ENCODE assay signal across 10 cellular contexts in the genomic region with DNA sequence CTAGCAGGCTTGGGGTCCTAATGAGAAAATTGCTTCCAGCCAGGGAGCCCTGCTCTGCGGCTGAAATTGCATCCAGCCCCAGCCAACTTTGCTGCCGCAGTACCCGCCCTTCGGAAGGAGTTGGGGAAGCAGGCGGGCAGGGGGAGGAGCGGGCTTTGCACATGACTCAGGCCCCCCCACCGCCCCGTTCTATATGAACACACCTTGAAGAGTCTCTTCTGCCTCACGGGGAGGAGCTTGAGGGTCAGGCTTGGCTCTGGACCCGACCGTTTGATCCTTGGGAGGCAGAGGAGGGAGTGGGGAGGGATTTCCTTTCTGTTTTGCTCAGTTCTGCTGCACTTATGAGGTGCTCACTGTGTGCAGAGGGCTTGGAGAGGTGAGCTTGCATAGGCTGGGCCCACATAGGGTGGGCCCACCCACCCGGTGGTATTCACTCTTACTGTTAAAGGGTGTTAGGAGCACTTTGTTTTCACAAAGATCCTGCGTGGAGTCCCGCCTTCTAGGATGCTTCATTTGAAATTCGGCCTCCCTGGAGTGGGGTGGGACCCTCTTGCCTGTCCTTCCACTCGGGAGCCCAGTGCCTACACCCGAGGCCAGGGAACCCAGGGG. TPM values are rescaled to one million over a fixed set of nuclear protein-coding genes. Genes with fewer than 3 reads are reported as not detected.
DNase-seq lines count a peak whose midpoint lies in the region; ATAC-seq and TF ChIP-seq lines count a peak whose summit lies in the region.
"Had no signal": no experiment of that assay in that cellular context is flagged by ENCODE, and none has a peak within 500 bp of the region (broad histone marks: within the 10 kb centered on the region; RNA-seq: fewer than 3 reads in every experiment).

No MANE protein-coding gene starts in this region.

- H3K27me3 Mint-ChIP-seq in glutamatergic neuron (ENCODE audit: unreplicated experiment), result peaks cover 6% of the 10 kb centered on the region

- peak; percentile 80 for DNase-seq in EH (ENCODE audit: low read depth)
- DNase-seq in T1000 (lab: John Stamatoyannopoulos, UW), result peak; percentile 56
- no peak for DNase-seq in glutamatergic neuron
- DNase-seq in renal cortical epithelial cell (ENCODE audit: low read depth), result peak; percentile 12
- DNase-seq in DMS153 treated with DMSO at 0.1 percent for 48 hours (lab: John Stamatoyannopoulos, UW; ENCODE audit: unreplicated experiment), result no peak
- DNase-seq in CD1c-positive myeloid dendritic cell (ENCODE audit: extremely low spot score), result no peak
- DNase-seq: activated CD4-positive, alpha-beta T cell treated with anti-CD3 and anti-CD28 coated beads, Interleukin-2, amount 10 ng/mL, durations not matched to agents 24 days and 14 days had no signal

- peaks cover 25% of the 10 kb centered on the region for H3K4me1 Mint-ChIP-seq in glutamatergic neuron (ENCODE audit: low read depth, unreplicated experiment)

- H3K4me3 Mint-ChIP-seq in glutamatergic neuron (ENCODE audit: unreplicated experiment), result peak overlapping the region; percentile 42
- H3K4me3 Mint-ChIP-seq: activated CD4-positive, alpha-beta T cell treated with anti-CD3 and anti-CD28 coated beads, Interleukin-2, amount 10 ng/mL, durations not matched to agents 24 days and 14 days; memory B cell had no signal

- peaks cover 8% of the 10 kb centered on the region for H3K9me3 Mint-ChIP-seq in glutamatergic neuron (ENCODE audit: unreplicated experiment)
- H3K9me3 Mint-ChIP-seq: activated CD4-positive, alpha-beta T cell treated with anti-CD3 and anti-CD28 coated beads, Interleukin-2, amount 10 ng/mL, durations not matched to agents 24 days and 14 days; memory B cell had no signal

- ATAC-seq in HG03354 (IDR thresholded peaks at IDR 0.05; ENCODE audit: poor library complexity, severe bottlenecking, unreplicated experiment), result no peak
- ATAC-seq in GM21381 (IDR thresholded peaks at IDR 0.05; ENCODE audit: unreplicated experiment), result no peak

- no peak overlapping the region for H3K27ac Mint-ChIP-seq in glutamatergic neuron (ENCODE audit: unreplicated experiment)
- H3K27ac Mint-ChIP-seq: activated CD4-positive, alpha-beta T cell treated with anti-CD3 and anti-CD28 coated beads, Interleukin-2, amount 10 ng/mL, durations not matched to agents 24 days and 14 days; memory B cell had no signal

- TF ChIP-seq CTCF in glutamatergic neuron (IDR thresholded peaks at IDR 0.05; ENCODE audit: partially characterized antibody, unreplicated experiment), result no peak

- no peaks in the 10 kb centered on the region for H3K36me3 Mint-ChIP-seq in glutamatergic neuron (ENCODE audit: unreplicated experiment)
- H3K36me3 Mint-ChIP-seq: memory B cell had no signal

RNA-seq across cellular contexts. Expression of a gene that starts 46.5 kb away (rescaled TPM):
- total RNA-seq in glutamatergic neuron (ENCODE audit: unreplicated experiment), result 1.3 TPM
- 0.20 and 1.7 TPM in 2 replicates for total RNA-seq in renal cortical epithelial cell

Comparison
In these comparisons a context has a peak if more than half of its experiments do, and no peak if none do; other contexts are left out.
1. DNase-seq: peak in EH (single experiment), T1000 (single experiment) and renal cortical epithelial cell (single experiment); none in glutamatergic neuron (single experiment), DMS153 treated with DMSO at 0.1 percent for 48 hours (single experiment) and CD1c-positive myeloid dendritic cell (single experiment).